21 cellular contexts compared by ENCODE assay signal in genomic region chr1:175902281-175902680, GRCh38.
DNase-seq lines count a peak whose midpoint lies in the region; ATAC-seq and TF ChIP-seq lines count a peak whose summit lies in the region.
"Had no signal": no experiment of that assay in that cellular context is flagged by ENCODE, and none has a peak within 500 bp of the region (broad histone marks: within the 10 kb centered on the region; RNA-seq: fewer than 3 reads in every experiment).

No MANE protein-coding gene starts in this region.

- no peak overlapping the region for H3K27ac Mint-ChIP-seq in activated CD8-positive, alpha-beta memory T cell treated with anti-CD3 and anti-CD28 coated beads, Interleukin-2, amount 10 ng/mL, durations not matched to agents 7 days and 5 days
- H3K27ac Mint-ChIP-seq in endodermal cell (no peak overlapping the region), osteocyte (ENCODE audit: unreplicated experiment) (no peak overlapping the region)
- H3K27ac Mint-ChIP-seq: B cell; CD4-positive, alpha-beta T cell; CD8-positive, alpha-beta T cell had no signal

- no peak for ATAC-seq in activated CD8-positive, alpha-beta memory T cell treated with anti-CD3 and anti-CD28 coated beads, Interleukin-2, amount 10 ng/mL, durations not matched to agents 7 days and 5 days
- no peak for ATAC-seq in GM19452 (IDR thresholded peaks at IDR 0.05; ENCODE audit: unreplicated experiment)
- ATAC-seq: CD8-positive, alpha-beta T cell; GM12878 had no signal

- peak; percentile 17 for DNase-seq in activated CD8-positive, alpha-beta memory T cell treated with anti-CD3 and anti-CD28 coated beads, Interleukin-2, amount 50 U/mL, for 48 hours
- no peak for DNase-seq in activated CD8-positive, alpha-beta memory T cell treated with anti-CD3 and anti-CD28 coated beads, Interleukin-2, amount 10 ng/mL, durations not matched to agents 7 days and 5 days
- DNase-seq in endodermal cell (peak; percentile 16), islet precursor cell (peak; percentile 27), osteocyte (ENCODE audit: extremely low spot score, unreplicated experiment) (peak; percentile 73), DMS53 (lab: John Stamatoyannopoulos, UW) (no peak)
- DNase-seq: AML-193; Caco-2; Calu3; CD4-positive, alpha-beta T cell; CD8-positive, alpha-beta T cell; DMS79; DND-41; EL; GDM1 had no signal

- no peaks in the 10 kb centered on the region for H3K27me3 ChIP-seq in endodermal cell (ENCODE audit: control insufficient read depth, insufficient read depth, low read length, poor library complexity, severe bottlenecking)
- H3K27me3 ChIP-seq: BLaER1 treated with 17β-estradiol and CSF1 and Interleukin-3, amounts not matched to agents 10 nM and 100 nM had no signal

- H3K36me3 Mint-ChIP-seq in activated CD8-positive, alpha-beta memory T cell treated with anti-CD3 and anti-CD28 coated beads, Interleukin-2, amount 10 ng/mL, durations not matched to agents 7 days and 5 days, result no peaks in the 10 kb centered on the region
- H3K36me3 Mint-ChIP-seq in endodermal cell (ENCODE audit: low read depth) (peaks cover 3% of the 10 kb centered on the region), osteocyte (ENCODE audit: unreplicated experiment) (peaks cover 12% of the 10 kb centered on the region)
- H3K36me3 Mint-ChIP-seq: CD8-positive, alpha-beta T cell had no signal

- H3K27ac ChIP-seq in endodermal cell (ENCODE audit: low read depth, low read length), result no peak overlapping the region
- H3K27ac ChIP-seq: A549; BLaER1 treated with 17β-estradiol and CSF1 and Interleukin-3, amounts not matched to agents 10 nM and 100 nM; C4-2B had no signal

- H3K27me3 Mint-ChIP-seq in activated CD8-positive, alpha-beta memory T cell treated with anti-CD3 and anti-CD28 coated beads, Interleukin-2, amount 10 ng/mL, durations not matched to agents 7 days and 5 days, result no peaks in the 10 kb centered on the region
- H3K27me3 Mint-ChIP-seq in endodermal cell (ENCODE audit: insufficient read depth), result peaks cover 93% of the 10 kb centered on the region
- H3K27me3 Mint-ChIP-seq in osteocyte (ENCODE audit: unreplicated experiment), result no peaks in the 10 kb centered on the region
- H3K27me3 Mint-ChIP-seq: B cell; CD4-positive, alpha-beta T cell had no signal

- no peak overlapping the region for H3K4me3 ChIP-seq in endodermal cell (ENCODE audit: low read length)
- H3K4me3 ChIP-seq: A549; BLaER1 treated with 17β-estradiol and CSF1 and Interleukin-3, amounts not matched to agents 10 nM and 100 nM; GM12878 had no signal

- no peaks in the 10 kb centered on the region for H3K9me3 Mint-ChIP-seq in activated CD8-positive, alpha-beta memory T cell treated with anti-CD3 and anti-CD28 coated beads, Interleukin-2, amount 10 ng/mL, durations not matched to agents 7 days and 5 days (ENCODE audit: low read depth)
- H3K9me3 Mint-ChIP-seq in endodermal cell (peaks cover 6% of the 10 kb centered on the region), osteocyte (ENCODE audit: unreplicated experiment) (no peaks in the 10 kb centered on the region)
- H3K9me3 Mint-ChIP-seq: CD4-positive, alpha-beta T cell; CD8-positive, alpha-beta T cell had no signal

- H3K4me1 ChIP-seq in endodermal cell (ENCODE audit: control insufficient read depth, insufficient read depth, low read length), result peaks cover 23% of the 10 kb centered on the region
- H3K4me1 ChIP-seq: A549; BLaER1 treated with 17β-estradiol and CSF1 and Interleukin-3, amounts not matched to agents 10 nM and 100 nM; Caco-2 had no signal

- H3K4me3 Mint-ChIP-seq in activated CD8-positive, alpha-beta memory T cell treated with anti-CD3 and anti-CD28 coated beads, Interleukin-2, amount 10 ng/mL, durations not matched to agents 7 days and 5 days, result no peak overlapping the region
- H3K4me3 Mint-ChIP-seq in endodermal cell (no peak overlapping the region), osteocyte (ENCODE audit: unreplicated experiment) (no peak overlapping the region)
- H3K4me3 Mint-ChIP-seq: B cell; CD4-positive, alpha-beta T cell; CD8-positive, alpha-beta T cell had no signal

- TF ChIP-seq CTCF in endodermal cell (conservative IDR thresholded peaks at IDR 0.05) (no peak), osteocyte (IDR thresholded peaks at IDR 0.05) (no peak)

- no peaks in the 10 kb centered on the region for H3K4me1 Mint-ChIP-seq in activated CD8-positive, alpha-beta memory T cell treated with anti-CD3 and anti-CD28 coated beads, Interleukin-2, amount 10 ng/mL, durations not matched to agents 7 days and 5 days
- H3K4me1 Mint-ChIP-seq in endodermal cell (peaks cover 45% of the 10 kb centered on the region), osteocyte (ENCODE audit: unreplicated experiment) (no peaks in the 10 kb centered on the region)
- H3K4me1 Mint-ChIP-seq: B cell had no signal

- no peaks in the 10 kb centered on the region for H3K36me3 ChIP-seq in endodermal cell (ENCODE audit: control insufficient read depth, insufficient read depth, low read length)

- WGBS in endodermal cell (ENCODE audit: insufficient coverage in 1 of 2, insufficient read length in 1 of 2), 2 experiments, result 91 to 100% methylated on average over 4 to 8 of the region's 8 CpGs

- CTCF ChIA-PET in activated CD8-positive, alpha-beta memory T cell treated with anti-CD3 and anti-CD28 coated beads, Interleukin-2, amount 10 ng/mL, durations not matched to agents 7 days and 5 days (lab: Charles Lee), result no interaction called here

- no peaks in the 10 kb centered on the region for H3K9me3 ChIP-seq in endodermal cell (ENCODE audit: control insufficient read depth, low read length)
- H3K9me3 ChIP-seq: A549; BLaER1 treated with 17β-estradiol and CSF1 and Interleukin-3, amounts not matched to agents 10 nM and 100 nM; Caco-2 had no signal

- no peak overlapping the region for H3K9ac ChIP-seq in endodermal cell (ENCODE audit: extremely low read depth, low read length, poor library complexity, severe bottlenecking)
- H3K9ac ChIP-seq: BLaER1 treated with 17β-estradiol and CSF1 and Interleukin-3, amounts not matched to agents 10 nM and 100 nM had no signal

Comparison
In these comparisons a context has a peak if more than half of its experiments do, and no peak if none do; other contexts are left out.
1. DNase-seq: peak in activated CD8-positive, alpha-beta memory T cell treated with anti-CD3 and anti-CD28 coated beads, Interleukin-2, amount 50 U/mL, for 48 hours (single experiment), endodermal cell (single experiment), islet precursor cell (single experiment) and osteocyte (single experiment); none in activated CD8-positive, alpha-beta memory T cell treated with anti-CD3 and anti-CD28 coated beads, Interleukin-2, amount 10 ng/mL, durations not matched to agents 7 days and 5 days (single experiment) and DMS53 (single experiment).